ENCODE assay signal across 12 cellular contexts in the genomic region with DNA sequence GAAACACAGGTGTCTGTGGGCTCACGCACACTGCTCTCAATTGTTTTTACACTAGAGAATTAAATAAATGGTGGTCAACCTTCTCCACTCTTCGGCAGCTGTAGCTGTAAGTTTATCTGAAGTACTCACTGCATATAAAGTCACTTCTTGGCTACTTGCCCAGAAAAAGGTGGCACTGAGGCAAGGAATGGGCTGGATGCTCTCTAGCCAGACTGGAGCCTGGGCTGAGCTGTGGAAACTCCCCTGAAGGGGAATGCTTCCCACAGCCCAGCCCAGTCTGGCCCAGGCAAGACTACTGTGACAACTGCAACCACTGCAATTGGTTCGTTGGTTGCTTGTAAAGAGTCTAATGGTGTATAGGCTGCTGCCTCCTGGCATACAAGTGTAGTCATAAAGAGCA. TPM values are rescaled to one million over a fixed set of nuclear protein-coding genes. Genes with fewer than 3 reads are reported as not detected.
DNase-seq lines count a peak whose midpoint lies in the region; ATAC-seq and TF ChIP-seq lines count a peak whose summit lies in the region.
"Had no signal": no experiment of that assay in that cellular context is flagged by ENCODE, and none has a peak within 500 bp of the region (broad histone marks: within the 10 kb centered on the region; RNA-seq: fewer than 3 reads in every experiment).

No MANE protein-coding gene starts in this region.

- H3K4me3 ChIP-seq in transverse colon = no peak overlapping the region
- H3K4me3 ChIP-seq: body of pancreas, SJSA1 had no signal

- no peaks in the 10 kb centered on the region for H3K27me3 Mint-ChIP-seq in activated T-cell treated with anti-CD3 and anti-CD28 coated beads, Interleukin-2, amount 50 U/mL, for 24 hours

- no peaks in the 10 kb centered on the region for H3K9me3 ChIP-seq in transverse colon
- H3K9me3 ChIP-seq: body of pancreas, SJSA1 had no signal

- TF ChIP-seq EP300 in transverse colon (IDR thresholded peaks at IDR 0.05; ENCODE audit: low read depth) = no peak

- ATAC-seq in SK-N-SH treated with all-trans-retinoic acid at 6 μM for 48 hours (peak; percentile 47; the same call in 2 of the 3 replicates), left ventricle myocardium superior (peak; percentile 91), GM19023 (IDR thresholded peaks at IDR 0.05; ENCODE audit: unreplicated experiment) (no peak), HG03159 (IDR thresholded peaks at IDR 0.05; ENCODE audit: unreplicated experiment) (no peak)
- ATAC-seq: body of pancreas had no signal

- H3K9me3 Mint-ChIP-seq in activated T-cell treated with anti-CD3 and anti-CD28 coated beads, Interleukin-2, amount 50 U/mL, for 24 hours = no peaks in the 10 kb centered on the region

- TF ChIP-seq CTCF in transverse colon (IDR thresholded peaks at IDR 0.05) = no peak

- intact Hi-C loops in left ventricle myocardium superior (cut with micrococcal nuclease) (loop anchor here (10.0 kb wide), 1 partner anchor 77 kb away; no protein-coding TSS in a partner anchor), transverse colon (cut with DNase I; ENCODE audit: low total_unique reads) (no loop called here)

- 20 to 54% methylated on average over 1 to 3 of the region's 3 CpGs for WGBS in transverse colon (ENCODE audit: low coverage in 1 of 2), 2 donors

- no peaks in the 10 kb centered on the region for H3K27me3 ChIP-seq in transverse colon
- H3K27me3 ChIP-seq: body of pancreas, SJSA1 had no signal

- in situ Hi-C loops in transverse colon (cut with MboI; ENCODE audit: low pct_ligation_motif_present in 1 of 4, low pct_unique_long_range_greater_than_20kb in 1 of 4, low sequenced_read_pairs in 3 of 4) = no loop called here

- TF ChIP-seq POLR2A in transverse colon (IDR thresholded peaks at IDR 0.05) = peak; percentile 14

- no peaks in the 10 kb centered on the region for H3K4me1 Mint-ChIP-seq in activated T-cell treated with anti-CD3 and anti-CD28 coated beads, Interleukin-2, amount 50 U/mL, for 24 hours (ENCODE audit: low read depth)

- H3K4me3 Mint-ChIP-seq in activated T-cell treated with anti-CD3 and anti-CD28 coated beads, Interleukin-2, amount 50 U/mL, for 24 hours = no peak overlapping the region

- H3K36me3 Mint-ChIP-seq in activated T-cell treated with anti-CD3 and anti-CD28 coated beads, Interleukin-2, amount 50 U/mL, for 24 hours (ENCODE audit: low read depth) = peaks cover 79% of the 10 kb centered on the region

- peaks cover 0 to 30% (median 13%) of the 10 kb centered on the region in 4 donors for H3K36me3 ChIP-seq in transverse colon

- peak overlapping the region in 2 of 4 donors; percentile 17 to 43 for H3K27ac ChIP-seq in transverse colon
- H3K27ac ChIP-seq: SJSA1 had no signal

- peaks cover 0 to 36% (median 6%) of the 10 kb centered on the region in 4 donors for H3K4me1 ChIP-seq in transverse colon

- peak overlapping the region; percentile 9 for H3K27ac Mint-ChIP-seq in activated T-cell treated with anti-CD3 and anti-CD28 coated beads, Interleukin-2, amount 50 U/mL, for 24 hours

- DNase-seq in activated T-cell treated with anti-CD3 and anti-CD28 coated beads, Interleukin-2, amount 50 U/mL, for 24 hours = no peak
- no peak for DNase-seq in activated T-cell treated with anti-CD3 and anti-CD28 coated beads, Interleukin-2, amount 50 U/mL, for 48 hours
- DNase-seq in left ventricle myocardium superior = peak; percentile 53
- peak; percentile 56 for DNase-seq in transverse colon
- no peak for DNase-seq in occipital lobe (lab: John Stamatoyannopoulos, UW)
- DNase-seq: ACHN; activated CD4-positive, alpha-beta T cell treated with anti-CD3 and anti-CD28 coated beads, Interleukin-2, amount 50 U/mL, for 4 hours had no signal

TF ChIP-seq in SK-N-SH treated with all-trans-retinoic acid at 6 μM for 48 hours, 23 proteins besides CTCF, POLR2A, EP300 and RAD21:
- no peak for TF ChIP-seq BACH2 (CRISPR knock-in tag; IDR thresholded peaks at IDR 0.05; ENCODE audit: borderline replicate concordance)
- TF ChIP-seq ZNF8 (CRISPR knock-in tag; IDR thresholded peaks at IDR 0.05) = no peak
- TF ChIP-seq ZFP3 (CRISPR knock-in tag; IDR thresholded peaks at IDR 0.05) = no peak
- TF ChIP-seq PPARA (CRISPR knock-in tag; IDR thresholded peaks at IDR 0.05; ENCODE audit: borderline replicate concordance) = no peak
TF ChIP-seq in SK-N-SH treated with all-trans-retinoic acid at 6 μM for 48 hours: peak in this region for 0.

RNA-seq across cellular contexts. Expression of gene LEAP2, which starts 4.5 kb away (rescaled TPM):
- total RNA-seq in left ventricle myocardium superior (0.89 TPM), transverse colon (1 to 10 TPM in 3 of 4 donors, under 1 TPM in 1; 0.20 to 5.9 (median 5.1) TPM), occipital lobe (2.0 TPM)

RNA-seq across cellular contexts. Expression of gene UQCRQ, which starts 11.5 kb away (rescaled TPM):
- total RNA-seq in left ventricle myocardium superior (1,703 TPM), transverse colon (100 to 1,000 TPM; 117 to 311 (median 239) TPM), occipital lobe (81.1 TPM)

RNA-seq across cellular contexts. Expression of gene GDF9, which starts 11.7 kb away (rescaled TPM):
- 0.30 TPM for total RNA-seq in left ventricle myocardium superior
- under 1 TPM in 2 of 4 donors, not detected in 2; 0.27 to 0.79 TPM for total RNA-seq in transverse colon
- 1.9 TPM for total RNA-seq in occipital lobe

RNA-seq across cellular contexts. Expression of gene SHROOM1, which starts 47.5 kb away (rescaled TPM):
- total RNA-seq in left ventricle myocardium superior (5.7 TPM), transverse colon (100 to 1,000 TPM in 1 of 4 donors, 10 to 100 TPM in 3; 65.3 to 244 (median 77.3) TPM), occipital lobe (0.47 TPM)

Comparison
In these comparisons a context has a peak if more than half of its experiments do, and no peak if none do; other contexts are left out.
1. DNase-seq: peak in left ventricle myocardium superior (single experiment) and transverse colon (single experiment); none in activated T-cell treated with anti-CD3 and anti-CD28 coated beads, Interleukin-2, amount 50 U/mL, for 24 hours (single experiment), activated T-cell treated with anti-CD3 and anti-CD28 coated beads, Interleukin-2, amount 50 U/mL, for 48 hours (0 of 2) and occipital lobe (single experiment).
2. ATAC-seq: peak in SK-N-SH treated with all-trans-retinoic acid at 6 μM for 48 hours (single experiment) and left ventricle myocardium superior (single experiment); none in GM19023 (single experiment) and HG03159 (single experiment).